In the genomic region with DNA sequence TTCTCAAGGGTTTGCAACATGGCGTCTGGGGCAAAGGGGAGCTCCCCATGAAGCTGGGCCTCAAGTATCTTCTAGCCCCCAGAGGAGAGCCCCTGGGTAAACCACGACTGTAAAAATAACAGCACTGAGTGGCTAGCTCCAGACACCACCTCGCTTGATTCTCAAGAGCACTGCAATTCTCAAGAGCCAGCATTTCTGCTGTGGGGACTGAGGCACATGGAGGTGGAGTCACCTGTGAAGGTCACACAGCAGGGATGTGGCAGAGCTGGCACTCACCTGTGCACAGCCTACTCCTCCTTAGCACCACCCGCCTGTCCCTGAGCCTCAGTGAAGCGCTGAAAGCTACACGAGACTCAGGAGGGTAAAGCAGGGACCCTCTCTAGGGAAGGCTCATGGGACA, we compare ENCODE assay signal across 24 cellular contexts. TPM values are rescaled to one million over a fixed set of nuclear protein-coding genes. Genes with fewer than 3 reads are reported as not detected.
"Had no signal": no experiment of that assay in that cellular context is flagged by ENCODE, and none has a peak within 500 bp of the region (broad histone marks: within the 10 kb centered on the region; RNA-seq: fewer than 3 reads in every experiment).

No MANE protein-coding gene starts in this region.

- DNase-seq: activated B cell treated with CpG ODN at 0.5 μM for 24 hours; activated CD4-positive, alpha-beta memory T cell treated with anti-CD3 and anti-CD28 coated beads for 36 hours; activated CD4-positive, alpha-beta T cell treated with anti-CD3 and anti-CD28 coated beads for 4 hours; activated effector memory CD4-positive, alpha-beta T cell treated with Interleukin-2 at 50 U/mL for 16 hours; activated naive CD4-positive, alpha-beta T cell treated with anti-CD3 and anti-CD28 coated beads for 36 hours; activated naive CD8-positive, alpha-beta T cell treated with anti-CD3 and anti-CD28 coated beads, Interleukin-2, amount 10 ng/mL, durations not matched to agents 7 days and 5 days; activated T-cell treated with anti-CD3 and anti-CD28 coated beads, Interleukin-2, amount 50 U/mL, for 72 hours; cortex of kidney; effector CD4-positive, alpha-beta T cell; erythroblast; foreskin fibroblast; heart right ventricle; naive thymus-derived CD8-positive, alpha-beta T cell; stimulated activated CD4-positive, alpha-beta T cell treated with anti-CD3 and anti-CD28 coated beads, Interleukin-12 subunit alpha, Interleukin-12 subunit beta, amount 100 ng/mL, for 4 hours; stimulated activated CD4-positive, alpha-beta T cell treated with anti-CD3 and anti-CD28 coated beads, Interleukin-4, amount 100 ng/mL, for 4 hours; stimulated activated naive CD8-positive, alpha-beta T cell treated with anti-CD3 and anti-CD28 coated beads, Interleukin-15, Interleukin-2, amounts not matched to agents 100 U/mL and 50 U/mL, for 24 hours; T1000; transverse colon; uterus had no signal

- H3K4me1 ChIP-seq: prostate gland had no signal

- ATAC-seq: activated T-cell treated with anti-CD3 and anti-CD28 coated beads, Interleukin-2, amount 50 U/mL, for 72 hours; naive thymus-derived CD8-positive, alpha-beta T cell; stimulated activated naive CD8-positive, alpha-beta T cell treated with anti-CD3 and anti-CD28 coated beads, Interleukin-15, Interleukin-2, amounts not matched to agents 100 U/mL and 50 U/mL, for 24 hours had no signal

- H3K27me3 ChIP-seq: heart right ventricle, transverse colon, uterus had no signal

- H3K27ac ChIP-seq: heart right ventricle, prostate gland, transverse colon, uterus had no signal

- H3K4me3 ChIP-seq: heart right ventricle, prostate gland, transverse colon, uterus had no signal

- H3K9me3 ChIP-seq: heart right ventricle, prostate gland, transverse colon, uterus had no signal

- H3K36me3 ChIP-seq: prostate gland, transverse colon, uterus had no signal

RNA-seq across cellular contexts. Expression of gene CCNP, which starts 20.7 kb away (rescaled TPM):
- total RNA-seq: activated CD4-positive, alpha-beta memory T cell treated with anti-CD3 and anti-CD28 coated beads for 36 hours; activated naive CD4-positive, alpha-beta T cell treated with anti-CD3 and anti-CD28 coated beads for 36 hours; heart right ventricle had no signal

RNA-seq across cellular contexts. Expression of gene TTC9B, which starts 29.0 kb away (rescaled TPM):
- total RNA-seq: activated B cell treated with CpG ODN at 0.5 μM for 24 hours; activated CD4-positive, alpha-beta memory T cell treated with anti-CD3 and anti-CD28 coated beads for 36 hours; activated naive CD4-positive, alpha-beta T cell treated with anti-CD3 and anti-CD28 coated beads for 36 hours; activated naive CD8-positive, alpha-beta T cell treated with anti-CD3 and anti-CD28 coated beads, Interleukin-2, amount 10 ng/mL, durations not matched to agents 7 days and 5 days; activated T-cell treated with anti-CD3 and anti-CD28 coated beads, Interleukin-2, amount 50 U/mL, for 72 hours; fibroblast of lung; heart right ventricle; kidney epithelial cell; left lobe of liver; naive thymus-derived CD8-positive, alpha-beta T cell; osteocyte; prostate gland; transverse colon; uterus had no signal
- polyA plus RNA-seq: fibroblast of lung; heart right ventricle; naive thymus-derived CD8-positive, alpha-beta T cell had no signal
